Comparison of ENCODE assay signal across 1 cellular context in the genomic region with DNA sequence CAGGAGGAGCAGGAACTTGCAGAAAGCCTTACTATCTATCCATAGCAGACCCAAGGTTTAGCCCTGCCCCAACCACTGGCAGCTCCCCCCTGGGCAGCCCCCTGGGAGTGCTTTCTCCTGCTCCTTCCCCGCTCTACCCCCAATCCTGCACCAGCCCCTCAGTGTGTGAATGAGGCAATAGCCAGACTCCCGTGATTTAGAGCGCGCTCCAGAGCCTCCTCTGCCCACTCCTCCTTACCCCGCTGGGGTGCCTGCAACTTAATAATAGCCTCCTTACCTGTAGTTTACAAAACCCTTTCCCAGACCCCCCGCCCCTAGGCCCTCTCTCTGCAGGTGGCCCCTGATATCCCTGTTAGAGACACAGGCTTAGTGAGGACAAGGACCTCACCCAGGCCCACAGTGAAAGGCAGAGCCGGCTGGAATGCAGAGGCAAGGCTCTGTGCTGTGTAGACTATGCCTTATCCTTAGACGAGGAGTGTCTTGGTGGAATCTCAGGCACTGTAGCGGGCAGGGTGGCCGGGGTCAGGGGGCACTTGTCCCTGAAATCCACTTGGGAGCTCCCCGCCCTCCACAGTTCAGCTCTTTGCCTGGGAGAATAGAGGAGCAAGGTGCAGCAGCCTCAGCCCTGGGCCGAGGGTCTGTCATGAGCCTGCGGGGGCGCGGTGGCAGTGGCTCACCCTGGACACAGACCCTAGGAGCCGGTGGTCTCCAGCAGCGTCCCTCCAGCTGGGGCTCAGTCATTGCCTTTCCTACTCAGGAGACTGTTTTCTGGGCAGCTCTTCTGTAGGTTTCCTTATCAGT.
A peak's percentile ranks its signal among the peaks of the same experiment; 100 is the strongest.
TF ChIP-seq lines count a peak whose summit lies in the region.

No MANE protein-coding gene starts in this region.

TF ChIP-seq in H1, 55 proteins besides CTCF, POLR2A, EP300 and RAD21:
- TF ChIP-seq, protein P1, sequence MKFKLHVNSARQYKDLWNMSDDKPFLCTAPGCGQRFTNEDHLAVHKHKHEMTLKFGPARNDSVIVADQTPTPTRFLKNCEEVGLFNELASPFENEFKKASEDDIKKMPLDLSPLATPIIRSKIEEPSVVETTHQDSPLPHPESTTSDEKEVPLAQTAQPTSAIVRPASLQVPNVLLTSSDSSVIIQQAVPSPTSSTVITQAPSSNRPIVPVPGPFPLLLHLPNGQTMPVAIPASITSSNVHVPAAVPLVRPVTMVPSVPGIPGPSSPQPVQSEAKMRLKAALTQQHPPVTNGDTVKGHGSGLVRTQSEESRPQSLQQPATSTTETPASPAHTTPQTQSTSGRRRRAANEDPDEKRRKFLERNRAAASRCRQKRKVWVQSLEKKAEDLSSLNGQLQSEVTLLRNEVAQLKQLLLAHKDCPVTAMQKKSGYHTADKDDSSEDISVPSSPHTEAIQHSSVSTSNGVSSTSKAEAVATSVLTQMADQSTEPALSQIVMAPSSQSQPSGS (IDR thresholded peaks at IDR 0.05; ENCODE audit: low read length): no peak
- TF ChIP-seq YY1 (IDR thresholded peaks at IDR 0.05; ENCODE audit: low read depth, low read length) (no peak), RFX5 (IDR thresholded peaks at IDR 0.05; ENCODE audit: borderline replicate concordance, low read depth, low read length) (no peak), TEAD4 (IDR thresholded peaks at IDR 0.05; ENCODE audit: low read depth, low read length) (0 out of 2 replicates have a peak, but pooled peaks have one; percentile 18)
